Comparison of ENCODE assay signal across 1 cellular context in genomic region chr4:143356493-143356892, GRCh38.
TF ChIP-seq lines count a peak whose summit lies in the region.

No MANE protein-coding gene starts in this region.

TF ChIP-seq in WTC11, 78 proteins besides CTCF, POLR2A, EP300 and RAD21 (continued from another document):
- TF ChIP-seq ZNF121 (CRISPR knock-in tag; IDR thresholded peaks at IDR 0.05), result no peak
- no peak for TF ChIP-seq FOXK1 (CRISPR knock-in tag; IDR thresholded peaks at IDR 0.05)
- TF ChIP-seq ZNF416 (CRISPR knock-in tag; IDR thresholded peaks at IDR 0.05), result no peak
- no peak for TF ChIP-seq CDX4 (CRISPR knock-in tag; IDR thresholded peaks at IDR 0.05; ENCODE audit: borderline replicate concordance)
